ENCODE assay signal across 8 cellular contexts in the genomic region with DNA sequence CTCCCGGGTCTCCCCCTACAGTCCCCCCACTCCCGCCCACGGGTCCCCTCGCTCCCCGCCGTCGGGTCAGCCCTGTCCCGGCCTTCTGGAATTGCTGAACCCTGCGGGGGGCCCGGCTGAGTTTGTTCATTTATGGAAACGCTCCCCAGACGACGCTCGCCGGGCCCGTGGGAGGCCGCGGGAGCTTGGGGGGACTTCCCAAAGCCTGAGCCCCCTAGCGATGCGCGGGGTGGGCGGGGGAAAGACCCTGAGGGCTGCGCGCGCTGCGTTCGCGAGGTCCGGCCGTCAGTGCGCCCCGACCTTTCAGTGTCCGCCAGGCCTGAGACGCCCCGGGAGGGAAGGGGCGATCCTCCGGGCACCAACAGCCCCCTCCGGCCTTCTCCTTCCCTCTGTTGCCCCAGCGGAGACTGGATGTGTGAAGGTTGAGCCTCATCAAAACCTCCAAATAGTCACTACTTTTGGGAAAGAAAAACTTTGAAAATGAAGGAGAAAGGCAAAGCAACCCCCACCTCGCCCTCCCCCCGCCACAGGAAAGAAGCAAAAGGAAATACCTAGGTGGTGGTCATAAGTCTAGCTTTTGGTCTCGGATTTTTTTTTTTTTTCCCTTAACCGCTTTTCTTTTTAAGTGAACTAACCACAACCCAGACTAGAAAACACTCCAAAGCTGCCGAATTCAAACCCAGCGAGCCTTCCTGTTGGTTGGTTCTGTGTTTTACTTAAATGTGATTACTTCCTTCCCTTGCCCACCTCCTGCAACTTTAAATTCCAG. TPM values are rescaled to one million over a fixed set of nuclear protein-coding genes. Genes with fewer than 3 reads are reported as not detected.
DNase-seq lines count a peak whose midpoint lies in the region; ATAC-seq lines count a peak whose summit lies in the region.

No MANE protein-coding gene starts in this region.

- peak overlapping the region; percentile 90 for H2BK5ac ChIP-seq in mesenchymal stem cell (ENCODE audit: low read depth, low read length, poor library complexity, severe bottlenecking)

- H4K91ac ChIP-seq in mesenchymal stem cell (ENCODE audit: low read length): no peak overlapping the region

- H3K4me3 ChIP-seq in mesenchymal stem cell (ENCODE audit: insufficient read depth in 1 of 2, low read depth in 1 of 2, low read length in 2 of 2): peak overlapping the region in 1 of 2 experiments; percentile 72

- H3K27me3 Mint-ChIP-seq in activated naive CD8-positive, alpha-beta T cell treated with anti-CD3 and anti-CD28 coated beads, Interleukin-2, amount 50 U/mL, for 24 hours: peaks cover 75% of the 10 kb centered on the region

- no peak overlapping the region for H2BK12ac ChIP-seq in mesenchymal stem cell (ENCODE audit: low read length in 2 of 2)

- H3K4me3 Mint-ChIP-seq in activated naive CD8-positive, alpha-beta T cell treated with anti-CD3 and anti-CD28 coated beads, Interleukin-2, amount 50 U/mL, for 24 hours: peak overlapping the region; percentile 69

- no peak overlapping the region for H2AK5ac ChIP-seq in mesenchymal stem cell (ENCODE audit: low read length, severe bottlenecking)

- H3K4me2 ChIP-seq in mesenchymal stem cell (ENCODE audit: low read length, poor library complexity, severe bottlenecking): peak overlapping the region; percentile 79

- no peak overlapping the region for H2BK15ac ChIP-seq in mesenchymal stem cell (ENCODE audit: low read depth, poor library complexity, severe bottlenecking)

- peaks cover 0 to 5% of the 10 kb centered on the region in 2 experiments for H3K36me3 ChIP-seq in mesenchymal stem cell (ENCODE audit: control insufficient read depth in 1 of 2, insufficient read depth in 2 of 2, low read depth in 1 of 2, low read length in 2 of 2)

- peak; percentile 36 for DNase-seq in activated naive CD8-positive, alpha-beta T cell treated with anti-CD3 and anti-CD28 coated beads, Interleukin-2, amount 50 U/mL, for 24 hours
- no peak for DNase-seq in mesenchymal stem cell
- DNase-seq in effector CD4-positive, alpha-beta T cell: no peak
- DNase-seq in H4 (ENCODE audit: low spot score): no peak

- H3K4me1 ChIP-seq in mesenchymal stem cell (ENCODE audit: control insufficient read depth, insufficient read depth, low read depth, low read length): peaks cover 29% of the 10 kb centered on the region

- H3K79me1 ChIP-seq in mesenchymal stem cell (replicated peaks; ENCODE audit: low read length, poor library complexity, severe bottlenecking): peaks cover 2% of the 10 kb centered on the region

- H3K9ac ChIP-seq in mesenchymal stem cell (ENCODE audit: low read length): no peak overlapping the region

- no peaks in the 10 kb centered on the region for H3K36me3 Mint-ChIP-seq in activated naive CD8-positive, alpha-beta T cell treated with anti-CD3 and anti-CD28 coated beads, Interleukin-2, amount 50 U/mL, for 24 hours (ENCODE audit: low read depth)

- no peak overlapping the region for H3K14ac ChIP-seq in mesenchymal stem cell (ENCODE audit: low read length in 2 of 2)

- H3K4ac ChIP-seq in mesenchymal stem cell (ENCODE audit: low read depth in 1 of 2, low read length in 2 of 2): no peak overlapping the region

- H3K9me3 Mint-ChIP-seq in activated naive CD8-positive, alpha-beta T cell treated with anti-CD3 and anti-CD28 coated beads, Interleukin-2, amount 50 U/mL, for 24 hours: no peaks in the 10 kb centered on the region

- peak overlapping the region in 1 of 2 experiments; percentile 73 for H3K23ac ChIP-seq in mesenchymal stem cell (ENCODE audit: low read length in 2 of 2)

- H3K27ac Mint-ChIP-seq in activated naive CD8-positive, alpha-beta T cell treated with anti-CD3 and anti-CD28 coated beads, Interleukin-2, amount 50 U/mL, for 24 hours: no peak overlapping the region

- H3K27me3 ChIP-seq in mesenchymal stem cell (ENCODE audit: control insufficient read depth in 1 of 2, insufficient read depth in 1 of 2, low read length in 2 of 2): peaks cover 9 to 79% of the 10 kb centered on the region in 2 experiments

- peaks cover 34% of the 10 kb centered on the region for H3K4me1 Mint-ChIP-seq in activated naive CD8-positive, alpha-beta T cell treated with anti-CD3 and anti-CD28 coated beads, Interleukin-2, amount 50 U/mL, for 24 hours

- peak overlapping the region; percentile 91 for H3K27ac ChIP-seq in mesenchymal stem cell (ENCODE audit: low read length, poor library complexity, severe bottlenecking)

- H2AFZ ChIP-seq in mesenchymal stem cell (ENCODE audit: low read depth, low read length): no peak overlapping the region

- H3K18ac ChIP-seq in mesenchymal stem cell (ENCODE audit: low read depth in 1 of 2, low read length in 2 of 2): no peak overlapping the region

- WGBS in mesenchymal stem cell: 2% methylated on average over 11 of the region's 45 CpGs

- peak overlapping the region; percentile 20 for H4K8ac ChIP-seq in mesenchymal stem cell (ENCODE audit: low read length)

- H3K9me3 ChIP-seq in mesenchymal stem cell (ENCODE audit: control insufficient read depth, low read length): no peaks in the 10 kb centered on the region

- peak; percentile 22 for ATAC-seq in GM19035 (IDR thresholded peaks at IDR 0.05; ENCODE audit: unreplicated experiment)
- ATAC-seq in HG03135 (IDR thresholded peaks at IDR 0.05; ENCODE audit: unreplicated experiment): peak; percentile 25
- peak; percentile 38 for ATAC-seq in activated naive CD8-positive, alpha-beta T cell treated with anti-CD3 and anti-CD28 coated beads, Interleukin-2, amount 50 U/mL, for 24 hours
- no peak for ATAC-seq in GM18517 (IDR thresholded peaks at IDR 0.05; ENCODE audit: unreplicated experiment)
- no peak for ATAC-seq in HG03469 (IDR thresholded peaks at IDR 0.05; ENCODE audit: unreplicated experiment)

- no peak overlapping the region for H2BK120ac ChIP-seq in mesenchymal stem cell (ENCODE audit: low read depth, low read length)

RNA-seq across cellular contexts. Expression of gene CYS1, which starts 0.5 kb away (rescaled TPM):
- polyA plus RNA-seq in mesenchymal stem cell (2013, experiment 1 of 2): 0.22 TPM
- 0.34 TPM for polyA plus RNA-seq in mesenchymal stem cell (2013, experiment 2 of 2)
- total RNA-seq in H4 (2014; rRNA removed; shearing (Covaris generic)): 0.43 and 1.1 TPM in 2 replicates

RNA-seq across cellular contexts. Expression of gene KLF11, which starts 37.4 kb away (rescaled TPM):
- 7.2 TPM for polyA plus RNA-seq in mesenchymal stem cell (2013, experiment 1 of 2)
- polyA plus RNA-seq in mesenchymal stem cell (2013, experiment 2 of 2): 7.1 TPM
- total RNA-seq in H4 (2014; rRNA removed; shearing (Covaris generic)): 5.4 and 6.5 TPM in 2 replicates

RNA-seq across cellular contexts. Expression of gene RRM2, which starts 41.8 kb away (rescaled TPM):
- polyA plus RNA-seq in mesenchymal stem cell (2013, experiment 1 of 2): 18.2 TPM
- 20.1 TPM for polyA plus RNA-seq in mesenchymal stem cell (2013, experiment 2 of 2)
- total RNA-seq in H4 (2014; rRNA removed; shearing (Covaris generic)): 51.9 and 68.5 TPM in 2 replicates

Comparison
In these comparisons a context has a peak if more than half of its experiments do, and no peak if none do; other contexts are left out.
1. ATAC-seq: peak in GM19035 (single experiment), HG03135 (single experiment) and activated naive CD8-positive, alpha-beta T cell treated with anti-CD3 and anti-CD28 coated beads, Interleukin-2, amount 50 U/mL, for 24 hours (single experiment); none in GM18517 (single experiment) and HG03469 (single experiment).